Comparison of ENCODE assay signal across 7 cellular contexts in genomic region chr12:14239935-14240872, GRCh38.
DNase-seq lines count a peak whose midpoint lies in the region; ATAC-seq, FAIRE-seq and TF ChIP-seq lines count a peak whose summit lies in the region.

No MANE protein-coding gene starts in this region.

- TF ChIP-seq CTCF in bronchial epithelial cell (IDR thresholded peaks at IDR 0.05; ENCODE audit: insufficient read depth, low read length, severe bottlenecking): no peak
- TF ChIP-seq CTCF in neural progenitor cell (IDR thresholded peaks at IDR 0.05): no peak
- TF ChIP-seq CTCF in dorsolateral prefrontal cortex (IDR thresholded peaks at IDR 0.05 in 54 of 56, conservative IDR thresholded peaks at IDR 0.05 in 2 of 56; ENCODE audit: low read depth in 1 of 56, partially characterized antibody in 56 of 56): no peak

- H3K27ac Mint-ChIP-seq in neural progenitor cell: peak overlapping the region; percentile 90

- H3K27me3 ChIP-seq in bronchial epithelial cell (ENCODE audit: control insufficient read depth, insufficient read depth, low read length): no peaks in the 10 kb centered on the region
- no peaks in the 10 kb centered on the region for H3K27me3 ChIP-seq in neural progenitor cell
- no peaks in the 10 kb centered on the region for H3K27me3 ChIP-seq in dorsolateral prefrontal cortex

- intact Hi-C loops in dorsolateral prefrontal cortex (cut with DNase I): loop anchor here (5.0 to 10.0 kb wide), 6 partner anchors 122 to 427 kb away; no protein-coding TSS in a partner anchor

- no peak for FAIRE-seq in bronchial epithelial cell (lab: Jason Lieb, UNC)

- no peak overlapping the region for H3K4me3 ChIP-seq in bronchial epithelial cell (ENCODE audit: low read depth, low read length)
- no peak overlapping the region for H3K4me3 ChIP-seq in neural progenitor cell
- H3K4me3 ChIP-seq in dorsolateral prefrontal cortex: peak overlapping the region in 13 of 59 donors; percentile 0 to 34 (median 8)

- H3F3A ChIP-seq in neural progenitor cell (ENCODE audit: low read depth): peaks cover 10% of the 10 kb centered on the region

- H3K36me3 ChIP-seq in bronchial epithelial cell (ENCODE audit: control insufficient read depth, insufficient read depth, low read length): no peaks in the 10 kb centered on the region
- no peaks in the 10 kb centered on the region for H3K36me3 ChIP-seq in neural progenitor cell

- peaks cover 19% of the 10 kb centered on the region for H3K4me1 Mint-ChIP-seq in neural progenitor cell

- H3K27ac ChIP-seq in neural progenitor cell: no peak overlapping the region
- peak overlapping the region in 18 of 59 donors; percentile 1 to 57 (median 28) for H3K27ac ChIP-seq in dorsolateral prefrontal cortex

- no peaks in the 10 kb centered on the region for H3K79me2 ChIP-seq in neural progenitor cell (ENCODE audit: low read depth)

- ATAC-seq in GM18867 (IDR thresholded peaks at IDR 0.05; ENCODE audit: unreplicated experiment): peak; percentile 48
- peak; percentile 57 for ATAC-seq in HG02759 (IDR thresholded peaks at IDR 0.05; ENCODE audit: unreplicated experiment)

- H3K4me1 ChIP-seq in neural progenitor cell: peaks cover 12% of the 10 kb centered on the region

- peak overlapping the region; percentile 83 for H2AFZ ChIP-seq in neural progenitor cell (replicated peaks)

- peaks cover 7% of the 10 kb centered on the region for H3K36me3 Mint-ChIP-seq in neural progenitor cell

- H3K4me3 Mint-ChIP-seq in neural progenitor cell: peak overlapping the region; percentile 42

- peaks cover 26% of the 10 kb centered on the region for H3K9me3 Mint-ChIP-seq in neural progenitor cell

- DNase-seq in NCI-H460 (ENCODE audit: extremely low read depth, low read depth) (peak; percentile 80), bronchial epithelial cell (ENCODE audit: low read depth) (peak; percentile 58), neural progenitor cell (ENCODE audit: low spot score) (no peak), AG08396 (ENCODE audit: low spot score) (no peak), dorsolateral prefrontal cortex (no peak)

- peaks cover 11% of the 10 kb centered on the region for H3K27me3 Mint-ChIP-seq in neural progenitor cell (ENCODE audit: insufficient read depth, low read depth)

- peaks cover 10% of the 10 kb centered on the region for H3K9me3 ChIP-seq in neural progenitor cell (ENCODE audit: low read depth)

- peak overlapping the region; percentile 19 for H3K4me2 ChIP-seq in neural progenitor cell

- H3K9ac ChIP-seq in neural progenitor cell: no peak overlapping the region

- H4K20me1 ChIP-seq in neural progenitor cell (ENCODE audit: low read depth): no peaks in the 10 kb centered on the region

Comparison
In these comparisons a context has a peak if more than half of its experiments do, and no peak if none do; other contexts are left out.
1. DNase-seq: peak in NCI-H460 (single experiment) and bronchial epithelial cell (single experiment); none in neural progenitor cell (single experiment), AG08396 (single experiment) and dorsolateral prefrontal cortex (0 of 10).